Comparison of ENCODE assay signal across 10 cellular contexts in the genomic region with DNA sequence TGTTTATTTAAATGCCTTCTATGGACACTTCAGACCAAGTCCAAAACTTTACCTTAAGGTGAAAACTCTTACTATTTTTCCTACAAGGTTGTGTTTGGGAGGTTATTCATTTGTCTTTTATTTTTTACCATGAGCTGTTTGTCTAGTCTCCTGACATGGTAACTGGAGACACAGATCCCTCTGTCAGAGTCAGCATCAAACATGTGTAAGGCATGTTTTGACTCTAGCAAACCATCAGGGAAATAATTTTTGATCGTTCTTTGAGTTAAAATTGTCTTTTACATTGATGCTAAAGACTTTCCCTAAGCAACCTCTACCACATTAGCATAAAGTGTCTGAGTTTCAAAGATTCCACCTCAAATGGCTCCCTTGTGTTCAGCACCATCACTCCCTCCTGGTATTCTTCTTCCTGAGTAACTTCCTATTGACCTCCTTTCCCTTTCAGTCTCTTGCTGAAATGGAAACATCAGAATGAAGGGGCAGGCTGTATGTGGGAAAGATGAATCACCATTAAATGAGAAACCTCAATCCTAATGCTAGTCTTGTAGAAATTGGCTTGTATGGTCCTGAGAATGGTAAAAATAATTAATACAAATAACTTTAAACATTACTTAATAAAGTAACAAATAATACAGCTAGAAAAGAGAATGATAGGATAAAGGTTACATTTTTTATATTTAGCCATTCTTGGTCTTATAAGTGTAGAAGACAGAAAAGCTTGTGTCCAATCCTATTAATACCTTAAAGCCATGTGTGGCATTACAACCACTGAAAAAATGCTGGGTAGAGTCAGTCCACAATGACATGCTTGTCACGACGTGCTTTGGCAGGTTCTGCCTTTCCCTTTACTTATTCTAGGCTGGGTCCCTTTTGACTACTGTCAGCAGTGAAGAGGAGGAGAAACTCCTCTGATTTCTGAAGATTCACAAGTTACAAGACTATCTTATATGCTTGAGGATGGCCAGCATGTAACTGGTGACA. TPM values are rescaled to one million over a fixed set of nuclear protein-coding genes. Genes with fewer than 3 reads are reported as not detected.
DNase-seq lines count a peak whose midpoint lies in the region; ATAC-seq and TF ChIP-seq lines count a peak whose summit lies in the region.
"Had no signal": no experiment of that assay in that cellular context is flagged by ENCODE, and none has a peak within 500 bp of the region (broad histone marks: within the 10 kb centered on the region; RNA-seq: fewer than 3 reads in every experiment).

No MANE protein-coding gene starts in this region.

- H3K4me1 Mint-ChIP-seq in T-helper 1 cell treated with Interleukin-12 subunit alpha and Interleukin-12 subunit beta and Interleukin-4 antibody, amounts not matched to agents 30 μg/mL and 1 μg/mL, for 36 hours (ENCODE audit: low read depth): peaks cover 35% of the 10 kb centered on the region
- peaks cover 37% of the 10 kb centered on the region for H3K4me1 Mint-ChIP-seq in dendritic cell treated with granulocyte-macrophage colony-stimulating factor and Interleukin-4, amounts not matched to agents 40 ng/mL and 50 ng/mL, for 4 days (ENCODE audit: low read depth)
- peaks cover 15 to 17% of the 10 kb centered on the region in 2 donors for H3K4me1 Mint-ChIP-seq in immature natural killer cell

- peaks cover 4% of the 10 kb centered on the region for H3K27me3 Mint-ChIP-seq in T-helper 1 cell treated with Interleukin-12 subunit alpha and Interleukin-12 subunit beta and Interleukin-4 antibody, amounts not matched to agents 30 μg/mL and 1 μg/mL, for 36 hours (ENCODE audit: low read depth)
- H3K27me3 Mint-ChIP-seq in dendritic cell treated with granulocyte-macrophage colony-stimulating factor and Interleukin-4, amounts not matched to agents 40 ng/mL and 50 ng/mL, for 4 days: no peaks in the 10 kb centered on the region
- H3K27me3 Mint-ChIP-seq in immature natural killer cell (ENCODE audit: low read depth in 3 of 3): peaks cover 0 to 2% (median 0%) of the 10 kb centered on the region in 3 donors

- intact Hi-C loops in dendritic cell treated with granulocyte-macrophage colony-stimulating factor and Interleukin-4, amounts not matched to agents 40 ng/mL and 50 ng/mL, for 4 days (cut with micrococcal nuclease): no loop called here

- TF ChIP-seq CTCF in neutrophil (IDR thresholded peaks at IDR 0.05): no peak

- no peaks in the 10 kb centered on the region for H3K9me3 Mint-ChIP-seq in T-helper 1 cell treated with Interleukin-12 subunit alpha and Interleukin-12 subunit beta and Interleukin-4 antibody, amounts not matched to agents 30 μg/mL and 1 μg/mL, for 36 hours
- H3K9me3 Mint-ChIP-seq in dendritic cell treated with granulocyte-macrophage colony-stimulating factor and Interleukin-4, amounts not matched to agents 40 ng/mL and 50 ng/mL, for 4 days: no peaks in the 10 kb centered on the region
- H3K9me3 Mint-ChIP-seq in immature natural killer cell: no peaks in the 10 kb centered on the region

- peak overlapping the region; percentile 57 for H3K27ac Mint-ChIP-seq in T-helper 1 cell treated with Interleukin-12 subunit alpha and Interleukin-12 subunit beta and Interleukin-4 antibody, amounts not matched to agents 30 μg/mL and 1 μg/mL, for 36 hours
- peak overlapping the region; percentile 42 for H3K27ac Mint-ChIP-seq in dendritic cell treated with granulocyte-macrophage colony-stimulating factor and Interleukin-4, amounts not matched to agents 40 ng/mL and 50 ng/mL, for 4 days
- H3K27ac Mint-ChIP-seq in immature natural killer cell: peak overlapping the region in 2 of 6 donors; percentile 89 to 90

- peaks cover 67 to 74% of the 10 kb centered on the region in 2 experiments for H3K4me1 ChIP-seq in neutrophil (ENCODE audit: control insufficient read depth in 1 of 2, insufficient read depth in 1 of 2, low read depth in 1 of 2, low read length in 1 of 2)
- H3K4me1 ChIP-seq: tibial nerve had no signal

- DNase-seq in T-helper 1 cell (no peak), NCI-H226 (peak; percentile 27), immature natural killer cell (no peak)

- H3K27ac ChIP-seq in neutrophil: peak overlapping the region; percentile 76
- H3K27ac ChIP-seq: tibial nerve had no signal

- H3K36me3 Mint-ChIP-seq in T-helper 1 cell treated with Interleukin-12 subunit alpha and Interleukin-12 subunit beta and Interleukin-4 antibody, amounts not matched to agents 30 μg/mL and 1 μg/mL, for 36 hours (ENCODE audit: low read depth): no peaks in the 10 kb centered on the region
- no peaks in the 10 kb centered on the region for H3K36me3 Mint-ChIP-seq in dendritic cell treated with granulocyte-macrophage colony-stimulating factor and Interleukin-4, amounts not matched to agents 40 ng/mL and 50 ng/mL, for 4 days (ENCODE audit: low read depth)
- H3K36me3 Mint-ChIP-seq in immature natural killer cell: no peaks in the 10 kb centered on the region

- no peaks in the 10 kb centered on the region for H3K36me3 ChIP-seq in neutrophil
- H3K36me3 ChIP-seq: tibial nerve had no signal

- no peaks in the 10 kb centered on the region for H3K9me3 ChIP-seq in neutrophil
- H3K9me3 ChIP-seq: tibial nerve had no signal

- no peak for ATAC-seq in GM19395 (IDR thresholded peaks at IDR 0.05; ENCODE audit: unreplicated experiment)
- ATAC-seq in HG03139 (IDR thresholded peaks at IDR 0.05; ENCODE audit: unreplicated experiment): no peak
- ATAC-seq: sciatic nerve had no signal

- no peaks in the 10 kb centered on the region for H3K27me3 ChIP-seq in neutrophil
- H3K27me3 ChIP-seq: tibial nerve had no signal

- H3K4me3 ChIP-seq in neutrophil (ENCODE audit: low read depth in 1 of 2, low read length in 1 of 2): no peak overlapping the region
- H3K4me3 ChIP-seq: tibial nerve had no signal

- H3K4me3 Mint-ChIP-seq in T-helper 1 cell treated with Interleukin-12 subunit alpha and Interleukin-12 subunit beta and Interleukin-4 antibody, amounts not matched to agents 30 μg/mL and 1 μg/mL, for 36 hours: no peak overlapping the region
- H3K4me3 Mint-ChIP-seq in dendritic cell treated with granulocyte-macrophage colony-stimulating factor and Interleukin-4, amounts not matched to agents 40 ng/mL and 50 ng/mL, for 4 days: no peak overlapping the region
- H3K4me3 Mint-ChIP-seq in immature natural killer cell: peak overlapping the region in 2 of 5 donors; percentile 21 to 44

RNA-seq across cellular contexts. Expression of gene AIM2, which starts 14.3 kb away (rescaled TPM):
- 1 to 10 TPM in 1 of 3 donors, under 1 TPM in 2; 0.28 to 1.1 (median 0.34) TPM for polyA plus RNA-seq in immature natural killer cell
